Comparison of ENCODE assay signal across 8 cellular contexts in genomic region chr14:31457665-31458659, GRCh38.
A peak's percentile ranks its signal among the peaks of the same experiment; 100 is the strongest.
DNase-seq lines count a peak whose midpoint lies in the region; ATAC-seq and TF ChIP-seq lines count a peak whose summit lies in the region.

No MANE protein-coding gene starts in this region.

- peak overlapping the region; percentile 82 for H3K4me3 ChIP-seq in parathyroid adenoma (ENCODE audit: low read depth, low read length)

- H3K9ac ChIP-seq in parathyroid adenoma: peak overlapping the region; percentile 23

- H3K4me1 ChIP-seq in parathyroid adenoma: peaks cover 8% of the 10 kb centered on the region

- H3K27ac Mint-ChIP-seq in effector memory CD8-positive, alpha-beta T cell: peak overlapping the region; percentile 95

- H3K4me3 Mint-ChIP-seq in effector memory CD8-positive, alpha-beta T cell: peak overlapping the region; percentile 90 to 96

- H3K36me3 Mint-ChIP-seq in effector memory CD8-positive, alpha-beta T cell (ENCODE audit: insufficient read depth): peaks cover 12% of the 10 kb centered on the region

- H3K36me3 ChIP-seq in parathyroid adenoma (ENCODE audit: control insufficient read depth, insufficient read depth, low read length): no peaks in the 10 kb centered on the region

- DNase-seq in NCI-H748 (lab: John Stamatoyannopoulos, UW; ENCODE audit: unreplicated experiment) (peak; percentile 34), NCI-H2196 (lab: John Stamatoyannopoulos, UW; ENCODE audit: unreplicated experiment) (no peak), NCI-H2171 treated with DMSO at 0.1 percent for 48 hours (lab: John Stamatoyannopoulos, UW) (no peak), HCEC 1CT (no peak)
- no peak for DNase-seq in effector memory CD8-positive, alpha-beta T cell

- H2AFZ ChIP-seq in parathyroid adenoma: peak overlapping the region; percentile 97

- H3K27me3 Mint-ChIP-seq in effector memory CD8-positive, alpha-beta T cell: no peaks in the 10 kb centered on the region

- peaks cover 11 to 18% of the 10 kb centered on the region in 2 donors for H3K4me1 Mint-ChIP-seq in effector memory CD8-positive, alpha-beta T cell (ENCODE audit: low read depth in 2 of 2)

- H3K9me3 Mint-ChIP-seq in effector memory CD8-positive, alpha-beta T cell: no peaks in the 10 kb centered on the region

- no peaks in the 10 kb centered on the region for H3K27me3 ChIP-seq in parathyroid adenoma (ENCODE audit: control insufficient read depth, insufficient read depth, low read length)

- TF ChIP-seq CTCF in parathyroid adenoma (IDR thresholded peaks at IDR 0.05): no peak

- ATAC-seq in GM19395 (IDR thresholded peaks at IDR 0.05; ENCODE audit: unreplicated experiment): peak; percentile 5
- no peak for ATAC-seq in effector memory CD8-positive, alpha-beta T cell (replicated peaks)
- ATAC-seq in HG03521 (IDR thresholded peaks at IDR 0.05; ENCODE audit: unreplicated experiment): no peak

- H3K79me2 ChIP-seq in parathyroid adenoma: no peaks in the 10 kb centered on the region

- peak overlapping the region; percentile 78 for H3K27ac ChIP-seq in parathyroid adenoma

- no peaks in the 10 kb centered on the region for H3K9me3 ChIP-seq in parathyroid adenoma (ENCODE audit: control insufficient read depth, low read length)

- peak overlapping the region; percentile 96 for H3K4me2 ChIP-seq in parathyroid adenoma (ENCODE audit: low read length)
